Comparison of ENCODE assay signal across 13 cellular contexts in the genomic region with DNA sequence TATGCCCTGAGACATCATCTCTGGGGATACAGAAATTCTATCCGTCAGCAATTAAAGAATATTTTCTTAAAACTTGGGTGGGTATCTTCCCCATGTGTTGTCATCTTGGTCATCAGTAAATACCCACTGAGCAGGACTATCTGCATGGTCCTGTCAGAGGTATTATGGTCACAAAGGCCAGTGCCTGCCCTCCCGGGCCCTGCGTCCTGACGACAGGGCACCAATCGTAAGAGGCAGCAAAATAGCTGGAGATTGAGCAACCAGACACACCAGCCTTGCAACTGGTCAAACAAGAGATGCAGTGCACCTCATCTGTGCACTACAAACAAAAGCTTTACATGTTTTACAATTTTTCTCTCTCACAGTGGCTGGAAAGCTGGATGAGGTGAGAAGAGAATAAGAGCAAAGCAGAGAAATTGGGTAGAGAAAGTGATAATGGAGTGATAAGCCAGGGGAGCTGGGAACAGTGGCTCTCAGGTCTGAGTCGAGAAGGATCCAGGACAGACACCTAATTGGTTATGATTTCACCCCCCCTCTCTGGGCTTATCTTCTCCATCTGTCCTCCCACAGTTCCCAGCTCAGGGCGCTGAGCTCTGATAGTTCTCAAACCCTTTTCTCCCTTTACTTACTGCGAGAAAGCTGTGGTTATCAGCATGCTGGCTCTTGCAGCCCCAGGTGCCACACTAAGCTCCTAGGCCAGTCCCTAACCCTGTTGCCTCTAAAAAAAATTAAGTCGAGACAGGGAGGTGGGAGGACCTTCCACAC. TPM values are rescaled to one million over a fixed set of nuclear protein-coding genes. Genes with fewer than 3 reads are reported as not detected.
DNase-seq lines count a peak whose midpoint lies in the region; ATAC-seq and TF ChIP-seq lines count a peak whose summit lies in the region.
"Had no signal": no experiment of that assay in that cellular context is flagged by ENCODE, and none has a peak within 500 bp of the region (broad histone marks: within the 10 kb centered on the region; RNA-seq: fewer than 3 reads in every experiment).

No MANE protein-coding gene starts in this region.

- 77% methylated on average over 9 of the region's 9 CpGs for WGBS in SK-N-SH (ENCODE audit: low lambda C conversion rate)
- WGBS in esophagus squamous epithelium, 2 donors, result 59 to 69% methylated on average over 9 of the region's 9 CpGs
- 60 to 81% (median 71%) methylated on average over 9 of the region's 9 CpGs for WGBS in stomach, 5 donors

- peaks cover 27% of the 10 kb centered on the region for H3F3A ChIP-seq in SK-N-SH (replicated peaks; ENCODE audit: insufficient read depth)

- no peak overlapping the region for H3K4me2 ChIP-seq in SK-N-SH

- H3K4me3 ChIP-seq in SK-N-SH (ENCODE audit: low read depth in 2 of 2, low read length in 1 of 2) (no peak overlapping the region), esophagus squamous epithelium (no peak overlapping the region), stomach (no peak overlapping the region)
- H3K4me3 ChIP-seq: GM12878 had no signal

- no peak for ATAC-seq in SK-N-SH treated with all-trans-retinoic acid at 6 μM for 48 hours
- ATAC-seq: GM12878, T-cell had no signal

- CTCF ChIA-PET in SK-N-SH (lab: Yijun Ruan, JAX), result interaction anchor here (0.6 to 18.9 kb wide), 14 partner anchors 8 to 289 kb away, joined by 3 to 473 read pairs (median 4); a partner anchor contains a TSS

- H3K27me3 ChIP-seq in SK-N-SH (ENCODE audit: insufficient read depth), result no peaks in the 10 kb centered on the region
- H3K27me3 ChIP-seq in esophagus squamous epithelium, result no peaks in the 10 kb centered on the region
- H3K27me3 ChIP-seq in stomach, result no peaks in the 10 kb centered on the region

- H3K4me1 ChIP-seq in SK-N-SH (ENCODE audit: control insufficient read depth in 1 of 2, insufficient read depth in 2 of 2, low read depth in 1 of 2, low read length in 1 of 2), result peaks cover 38 to 59% of the 10 kb centered on the region in 2 experiments
- peaks cover 34 to 85% (median 54%) of the 10 kb centered on the region in 3 donors for H3K4me1 ChIP-seq in esophagus squamous epithelium
- H3K4me1 ChIP-seq in stomach, result peaks cover 33 to 84% (median 61%) of the 10 kb centered on the region in 4 donors

- no peak overlapping the region for H3K9ac ChIP-seq in SK-N-SH

- no peaks in the 10 kb centered on the region for H3K79me2 ChIP-seq in SK-N-SH (ENCODE audit: insufficient read depth)

- no peak overlapping the region for H2AFZ ChIP-seq in SK-N-SH (ENCODE audit: low read depth)

- TF ChIP-seq EP300 in SK-N-SH (IDR thresholded peaks at IDR 0.05; ENCODE audit: borderline replicate concordance in 1 of 2, low read depth in 1 of 2, low read length in 1 of 2) (no peak), stomach (IDR thresholded peaks at IDR 0.05) (no peak)

- no peaks in the 10 kb centered on the region for H4K20me1 ChIP-seq in SK-N-SH (ENCODE audit: insufficient read depth)

- no peaks in the 10 kb centered on the region for H3K9me2 ChIP-seq in SK-N-SH

- H3K36me3 ChIP-seq in SK-N-SH (replicated peaks in 1 of 2; ENCODE audit: control insufficient read depth in 1 of 2, insufficient read depth in 2 of 2, low read length in 1 of 2) (no peaks in the 10 kb centered on the region), esophagus squamous epithelium (no peaks in the 10 kb centered on the region), stomach (no peaks in the 10 kb centered on the region)

- TF ChIP-seq CTCF in SK-N-SH (IDR thresholded peaks at IDR 0.05) (no peak), esophagus squamous epithelium (IDR thresholded peaks at IDR 0.05) (no peak), stomach (IDR thresholded peaks at IDR 0.05) (no peak)

- no peaks in the 10 kb centered on the region for H3K9me3 ChIP-seq in SK-N-SH
- H3K9me3 ChIP-seq in esophagus squamous epithelium, result no peaks in the 10 kb centered on the region
- H3K9me3 ChIP-seq in stomach, result no peaks in the 10 kb centered on the region

- intact Hi-C loops in esophagus squamous epithelium (cut with DNase I), result no loop called here
- intact Hi-C loops in stomach (cut with DNase I; ENCODE audit: low total_unique reads), result loop anchor here (10.0 kb wide), 1 partner anchor 214 kb away; no protein-coding TSS in a partner anchor

- POLR2A ChIA-PET in SK-N-SH (lab: Yijun Ruan, JAX), result interaction anchor here (0.5 to 3.3 kb wide), 4 partner anchors 9 to 277 kb away, joined by 3 to 15 read pairs (median 7); a partner anchor contains a TSS

- no peak for DNase-seq in SK-N-SH
- peak; percentile 94 for DNase-seq in NCI-H82 treated with DMSO at 0.1 percent for 48 hours (lab: John Stamatoyannopoulos, UW; ENCODE audit: unreplicated experiment)
- no peak for DNase-seq in esophagus squamous epithelium (lab: John Stamatoyannopoulos, UW)
- no peak for DNase-seq in stomach
- no peak for DNase-seq in medulla oblongata (ENCODE audit: extremely low spot score)
- DNase-seq in T1000 (lab: John Stamatoyannopoulos, UW), result no peak
- no peak for DNase-seq in stimulated activated CD4-positive, alpha-beta T cell treated with anti-CD3 and anti-CD28 coated beads, Interleukin-1b, Interleukin-23, amount 100 ng/mL, for 48 hours
- DNase-seq: ACHN, DMS79, T-cell had no signal

- TF ChIP-seq POLR2A in esophagus squamous epithelium (IDR thresholded peaks at IDR 0.05), result no peak
- no peak for TF ChIP-seq POLR2A in stomach (IDR thresholded peaks at IDR 0.05)

- H3K27ac ChIP-seq in SK-N-SH (ENCODE audit: low read depth in 2 of 2, low read length in 1 of 2), result peak overlapping the region in 1 of 2 experiments; percentile 56; a peak in 2 of 4 replicates
- H3K27ac ChIP-seq in esophagus squamous epithelium, result peak overlapping the region in 3 of 4 donors; percentile 64 to 89 (median 77)
- peak overlapping the region in 3 of 5 donors; percentile 54 to 81 (median 77) for H3K27ac ChIP-seq in stomach
- H3K27ac ChIP-seq: HL-60 had no signal

- no peak for TF ChIP-seq RAD21 in SK-N-SH (IDR thresholded peaks at IDR 0.05; ENCODE audit: low read length)

TF ChIP-seq in SK-N-SH, 30 proteins besides CTCF, POLR2A, EP300 and RAD21:
- TF ChIP-seq SMC3 (IDR thresholded peaks at IDR 0.05; ENCODE audit: low read depth, low read length) (no peak), TEAD4 (IDR thresholded peaks at IDR 0.05; ENCODE audit: borderline replicate concordance, insufficient read depth) (no peak), GATA2 (CRISPR knock-in tag; IDR thresholded peaks at IDR 0.05) (peak; percentile 63; the same call in 1 of the 2 replicates), GABPA (IDR thresholded peaks at IDR 0.05; ENCODE audit: low read depth) (no peak)
- TF ChIP-seq, protein P1, sequence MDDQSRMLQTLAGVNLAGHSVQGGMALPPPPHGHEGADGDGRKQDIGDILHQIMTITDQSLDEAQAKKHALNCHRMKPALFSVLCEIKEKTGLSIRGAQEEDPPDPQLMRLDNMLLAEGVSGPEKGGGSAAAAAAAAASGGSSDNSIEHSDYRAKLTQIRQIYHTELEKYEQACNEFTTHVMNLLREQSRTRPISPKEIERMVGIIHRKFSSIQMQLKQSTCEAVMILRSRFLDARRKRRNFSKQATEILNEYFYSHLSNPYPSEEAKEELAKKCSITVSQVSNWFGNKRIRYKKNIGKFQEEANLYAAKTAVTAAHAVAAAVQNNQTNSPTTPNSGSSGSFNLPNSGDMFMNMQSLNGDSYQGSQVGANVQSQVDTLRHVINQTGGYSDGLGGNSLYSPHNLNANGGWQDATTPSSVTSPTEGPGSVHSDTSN (IDR thresholded peaks at IDR 0.05), result no peak

TF ChIP-seq in SK-N-SH treated with all-trans-retinoic acid at 6 μM for 48 hours, 23 proteins besides CTCF, POLR2A, EP300 and RAD21 (continues in another document):
- TF ChIP-seq CSDC2 (CRISPR knock-in tag; IDR thresholded peaks at IDR 0.05), result no peak
- TF ChIP-seq, protein P2, sequence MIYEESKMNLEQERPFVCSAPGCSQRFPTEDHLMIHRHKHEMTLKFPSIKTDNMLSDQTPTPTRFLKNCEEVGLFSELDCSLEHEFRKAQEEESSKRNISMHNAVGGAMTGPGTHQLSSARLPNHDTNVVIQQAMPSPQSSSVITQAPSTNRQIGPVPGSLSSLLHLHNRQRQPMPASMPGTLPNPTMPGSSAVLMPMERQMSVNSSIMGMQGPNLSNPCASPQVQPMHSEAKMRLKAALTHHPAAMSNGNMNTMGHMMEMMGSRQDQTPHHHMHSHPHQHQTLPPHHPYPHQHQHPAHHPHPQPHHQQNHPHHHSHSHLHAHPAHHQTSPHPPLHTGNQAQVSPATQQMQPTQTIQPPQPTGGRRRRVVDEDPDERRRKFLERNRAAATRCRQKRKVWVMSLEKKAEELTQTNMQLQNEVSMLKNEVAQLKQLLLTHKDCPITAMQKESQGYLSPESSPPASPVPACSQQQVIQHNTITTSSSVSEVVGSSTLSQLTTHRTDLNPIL (CRISPR knock-in tag; IDR thresholded peaks at IDR 0.05; ENCODE audit: low read depth), result no peak
- TF ChIP-seq TCF4 (CRISPR knock-in tag; IDR thresholded peaks at IDR 0.05; ENCODE audit: borderline replicate concordance), result no peak

RNA-seq across cellular contexts. Expression of a gene that starts 8.8 kb away (rescaled TPM):
- 156 and 292 TPM in 2 replicates for polyA plus RNA-seq in SK-N-SH (2012; rRNA removed)
- 324 and 359 TPM in 2 replicates for polyA plus RNA-seq in SK-N-SH (2012; cell fraction: cytosol; rRNA removed)
- polyA plus RNA-seq in SK-N-SH (2012; cell fraction: nucleus; rRNA removed), result 60.3 and 116 TPM in 2 replicates
- 100 to 1,000 TPM; 115 to 229 (median 175) TPM for total RNA-seq in esophagus squamous epithelium
- 100 to 1,000 TPM in 4 of 5 donors, 10 to 100 TPM in 1; 68.9 to 269 (median 130) TPM for total RNA-seq in stomach
- polyA plus RNA-seq in stomach, result 100 to 1,000 TPM; 169 to 289 (median 267) TPM

RNA-seq across cellular contexts. Expression of a gene that starts 41.1 kb away (rescaled TPM):
- 22.6 and 45.7 TPM in 2 replicates for polyA plus RNA-seq in SK-N-SH (2012; rRNA removed)
- 28.3 and 33.1 TPM in 2 replicates for polyA plus RNA-seq in SK-N-SH (2012; cell fraction: cytosol; rRNA removed)
- 36.0 and 37.1 TPM in 2 replicates for polyA plus RNA-seq in SK-N-SH (2012; cell fraction: nucleus; rRNA removed)
- 100 to 1,000 TPM in 3 of 4 donors, 10 to 100 TPM in 1; 78.7 to 237 (median 151) TPM for total RNA-seq in esophagus squamous epithelium
- total RNA-seq in stomach, result 10 to 100 TPM; 13.0 to 94.6 (median 42.6) TPM
- polyA plus RNA-seq in stomach, result 10 to 100 TPM; 19.9 to 69.6 (median 26.1) TPM
